ENCODE assay signal across 7 cellular contexts in genomic region chr7:100691676-100692577, GRCh38. TPM values are rescaled to one million over a fixed set of nuclear protein-coding genes. Genes with fewer than 3 reads are reported as not detected.
A peak's percentile ranks its signal among the peaks of the same experiment; 100 is the strongest.
DNase-seq lines count a peak whose midpoint lies in the region; TF ChIP-seq lines count a peak whose summit lies in the region.

No MANE protein-coding gene starts in this region.

- DNase-seq in SK-N-MC (ENCODE audit: low read depth, low spot score) (no peak), globus pallidus (ENCODE audit: low spot score) (peak; percentile 72), occipital lobe (lab: John Stamatoyannopoulos, UW) (peak; percentile 73), testis (peak; percentile 87)
- peak; percentile 91 for DNase-seq in activated naive CD4-positive, alpha-beta T cell treated with anti-CD3 and anti-CD28 coated beads for 36 hours

- no peaks in the 10 kb centered on the region for H3K9me3 Mint-ChIP-seq in activated naive CD4-positive, alpha-beta T cell treated with anti-CD3 and anti-CD28 coated beads for 36 hours

- H3K4me3 Mint-ChIP-seq in activated naive CD4-positive, alpha-beta T cell treated with anti-CD3 and anti-CD28 coated beads for 36 hours: peak overlapping the region; percentile 98

- H3K27me3 Mint-ChIP-seq in activated naive CD4-positive, alpha-beta T cell treated with anti-CD3 and anti-CD28 coated beads for 36 hours (ENCODE audit: low read depth): no peaks in the 10 kb centered on the region

- peaks cover 11% of the 10 kb centered on the region for H3K36me3 Mint-ChIP-seq in activated naive CD4-positive, alpha-beta T cell treated with anti-CD3 and anti-CD28 coated beads for 36 hours (ENCODE audit: low read depth)

- intact Hi-C loops in activated naive CD4-positive, alpha-beta T cell treated with anti-CD3 and anti-CD28 coated beads for 36 hours (cut with micrococcal nuclease): loop anchor here (1.0 to 5.0 kb wide), 7 partner anchors 16 to 215 kb away; partner anchors contain the start of genes FBXO24, LRCH4, SLC12A9 and TSC22D4
- intact Hi-C loops in testis (cut with DNase I; ENCODE audit: low total_unique reads): loop anchor here (5.0 kb wide), 2 partner anchors 125 to 225 kb away; no protein-coding TSS in a partner anchor

- peak; percentile 83 for TF ChIP-seq CTCF in GM12872 (IDR thresholded peaks at IDR 0.05; ENCODE audit: insufficient read depth, low read depth, low read length)
- TF ChIP-seq CTCF in testis (IDR thresholded peaks at IDR 0.05): peak; percentile 85 to 88 (median 87)

- peaks cover 54% of the 10 kb centered on the region for H3K4me1 ChIP-seq in testis

- H3K36me3 ChIP-seq in KOPT-K1 (ENCODE audit: insufficient read depth, low read length): peaks cover 39% of the 10 kb centered on the region
- peaks cover 31% of the 10 kb centered on the region for H3K36me3 ChIP-seq in SK-N-MC (ENCODE audit: insufficient read depth, low read length)
- no peaks in the 10 kb centered on the region for H3K36me3 ChIP-seq in testis (ENCODE audit: low read depth, missing control alignments)

- CTCF ChIA-PET in activated naive CD4-positive, alpha-beta T cell treated with anti-CD3 and anti-CD28 coated beads for 36 hours (lab: Charles Lee): interaction anchor here (0.6 to 9.4 kb wide), 33 partner anchors 8 to 262 kb away, joined by 3 to 122 read pairs (median 5); partner anchors contain the start of genes FBXO24, GNB2, LRCH4 and MEPCE

- WGBS in testis, 2 donors: 7 to 11% methylated on average over 24 to 28 of the region's 28 CpGs

- peak overlapping the region; percentile 65 for H3K27ac ChIP-seq in KOPT-K1 (ENCODE audit: low read depth, low read length, poor library complexity, severe bottlenecking)
- peak overlapping the region; percentile 68 for H3K27ac ChIP-seq in SK-N-MC
- H3K27ac ChIP-seq in testis: peak overlapping the region; percentile 21 to 96

- H3K9ac ChIP-seq in SK-N-MC (ENCODE audit: insufficient read length): peak overlapping the region; percentile 95

- H3K9me3 ChIP-seq in KOPT-K1 (ENCODE audit: insufficient read depth, low read length, poor library complexity, severe bottlenecking) (no peaks in the 10 kb centered on the region), SK-N-MC (ENCODE audit: low read depth, low read length) (no peaks in the 10 kb centered on the region), testis (no peaks in the 10 kb centered on the region)

- H3K27me3 ChIP-seq in testis: no peaks in the 10 kb centered on the region

- peaks cover 53% of the 10 kb centered on the region for H3K4me1 Mint-ChIP-seq in activated naive CD4-positive, alpha-beta T cell treated with anti-CD3 and anti-CD28 coated beads for 36 hours (ENCODE audit: low read depth)

- H3K4me3 ChIP-seq in SK-N-MC (peak overlapping the region; percentile 92), testis (peak overlapping the region in 1 of 2 donors; percentile 2)

- no peak for TF ChIP-seq POLR2A in testis (IDR thresholded peaks at IDR 0.05)

- H3K27ac Mint-ChIP-seq in activated naive CD4-positive, alpha-beta T cell treated with anti-CD3 and anti-CD28 coated beads for 36 hours: no peak overlapping the region

RNA-seq across cellular contexts. Expression of gene GIGYF1, which starts 2.1 kb away (rescaled TPM):
- 10 to 100 TPM; 32.8 to 37.8 TPM for total RNA-seq in activated naive CD4-positive, alpha-beta T cell treated with anti-CD3 and anti-CD28 coated beads for 36 hours
- total RNA-seq in occipital lobe: 15.4 TPM
- 100 to 1,000 TPM; 105 to 106 TPM for total RNA-seq in testis
- 40.5 TPM for polyA plus RNA-seq in testis (ENCODE audit: insufficient read depth, low read depth, low replicate concordance)

RNA-seq across cellular contexts. Expression of gene POP7, which starts 14.0 kb away (rescaled TPM):
- 10 to 100 TPM; 23.2 to 29.6 TPM for total RNA-seq in activated naive CD4-positive, alpha-beta T cell treated with anti-CD3 and anti-CD28 coated beads for 36 hours
- 41.5 TPM for total RNA-seq in occipital lobe
- 10 to 100 TPM; 33.6 to 39.4 TPM for total RNA-seq in testis
- polyA plus RNA-seq in testis (ENCODE audit: insufficient read depth, low read depth, low replicate concordance): 21.6 TPM

RNA-seq across cellular contexts. Expression of gene GNB2, which starts 18.4 kb away (rescaled TPM):
- total RNA-seq in activated naive CD4-positive, alpha-beta T cell treated with anti-CD3 and anti-CD28 coated beads for 36 hours: 100 to 1,000 TPM; 221 TPM
- 57.7 TPM for total RNA-seq in occipital lobe
- 100 to 1,000 TPM; 195 to 325 TPM for total RNA-seq in testis
- 200 TPM for polyA plus RNA-seq in testis (ENCODE audit: insufficient read depth, low read depth, low replicate concordance)

RNA-seq across cellular contexts. Expression of gene EPO, which starts 28.3 kb away (rescaled TPM):
- total RNA-seq in activated naive CD4-positive, alpha-beta T cell treated with anti-CD3 and anti-CD28 coated beads for 36 hours: not detected
- total RNA-seq in occipital lobe: not detected
- total RNA-seq in testis: under 1 TPM; 0.63 to 0.93 TPM
- polyA plus RNA-seq in testis (ENCODE audit: insufficient read depth, low read depth, low replicate concordance): 0.65 TPM

RNA-seq across cellular contexts. Expression of gene ACTL6B, which starts 35.7 kb away (rescaled TPM):
- not detected for total RNA-seq in activated naive CD4-positive, alpha-beta T cell treated with anti-CD3 and anti-CD28 coated beads for 36 hours
- total RNA-seq in occipital lobe (109 TPM), testis (1 to 10 TPM in 1 of 2 donors, under 1 TPM in 1; 0.79 to 1.2 TPM)
- polyA plus RNA-seq in testis (ENCODE audit: insufficient read depth, low read depth, low replicate concordance): 2.1 TPM
